ENCODE assay signal across 1 cellular context in the genomic region with DNA sequence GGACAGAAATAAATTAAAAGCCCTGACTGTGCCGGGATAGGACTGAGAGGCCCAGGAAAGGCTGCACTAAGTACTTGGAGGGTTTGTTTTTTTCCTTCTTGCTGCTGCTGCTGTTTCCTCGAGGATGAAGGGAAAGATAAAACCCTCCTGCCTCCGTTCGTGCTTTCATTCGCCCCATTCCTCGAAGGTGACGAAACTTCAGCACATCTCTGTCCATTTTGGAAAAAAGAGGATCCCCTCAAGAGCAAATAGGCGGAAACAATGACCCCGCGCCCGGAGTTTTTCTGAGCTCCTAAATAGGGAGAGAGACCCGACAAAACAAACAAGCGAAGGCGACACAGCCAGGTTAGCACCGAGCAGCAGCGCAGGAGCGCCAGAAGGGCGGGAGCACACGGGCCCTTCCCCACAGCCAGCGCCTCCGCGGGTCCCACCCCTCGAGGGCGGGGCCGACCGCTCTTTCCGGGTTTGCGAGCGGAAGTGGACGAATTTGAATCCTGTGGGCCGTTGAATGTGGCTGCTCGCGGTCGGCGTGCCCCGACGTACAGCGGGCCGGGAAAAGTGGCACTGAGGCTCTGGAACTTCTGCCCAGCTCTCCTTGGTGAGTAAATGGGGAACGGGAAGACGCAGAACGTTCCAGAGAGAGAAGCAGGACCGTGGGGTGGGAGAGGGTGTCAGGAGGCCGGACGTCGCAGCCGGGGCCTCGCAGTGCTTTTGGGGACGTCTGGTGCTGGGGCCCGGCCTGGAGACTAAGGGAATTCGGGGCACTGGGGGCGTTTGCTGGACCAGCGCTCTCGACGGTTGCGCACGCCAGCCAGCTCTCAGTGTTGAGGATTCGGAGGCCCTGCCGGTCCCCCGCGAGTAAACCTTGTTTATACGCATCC.
TF ChIP-seq lines count a peak whose summit lies in the region.

A gene with protein sequence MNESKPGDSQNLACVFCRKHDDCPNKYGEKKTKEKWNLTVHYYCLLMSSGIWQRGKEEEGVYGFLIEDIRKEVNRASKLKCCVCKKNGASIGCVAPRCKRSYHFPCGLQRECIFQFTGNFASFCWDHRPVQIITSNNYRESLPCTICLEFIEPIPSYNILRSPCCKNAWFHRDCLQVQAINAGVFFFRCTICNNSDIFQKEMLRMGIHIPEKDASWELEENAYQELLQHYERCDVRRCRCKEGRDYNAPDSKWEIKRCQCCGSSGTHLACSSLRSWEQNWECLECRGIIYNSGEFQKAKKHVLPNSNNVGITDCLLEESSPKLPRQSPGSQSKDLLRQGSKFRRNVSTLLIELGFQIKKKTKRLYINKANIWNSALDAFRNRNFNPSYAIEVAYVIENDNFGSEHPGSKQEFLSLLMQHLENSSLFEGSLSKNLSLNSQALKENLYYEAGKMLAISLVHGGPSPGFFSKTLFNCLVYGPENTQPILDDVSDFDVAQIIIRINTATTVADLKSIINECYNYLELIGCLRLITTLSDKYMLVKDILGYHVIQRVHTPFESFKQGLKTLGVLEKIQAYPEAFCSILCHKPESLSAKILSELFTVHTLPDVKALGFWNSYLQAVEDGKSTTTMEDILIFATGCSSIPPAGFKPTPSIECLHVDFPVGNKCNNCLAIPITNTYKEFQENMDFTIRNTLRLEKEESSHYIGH (plus strand): TSS at position 484 of the 881 bp plus-strand sequence. CDS start 21,922 bp downstream, outside the sequence.

TF ChIP-seq in HepG2, 621 proteins besides CTCF, POLR2A, EP300 and RAD21 (continued from another document and continues in another):
- TF ChIP-seq ZNF781 (CRISPR knock-in tag; IDR thresholded peaks at IDR 0.05; ENCODE audit: borderline replicate concordance, not compliant biosample characterization) (peak; percentile 99), ZNF720 (CRISPR knock-in tag; IDR thresholded peaks at IDR 0.05) (no peak; the same call in 1 of the 2 replicates), ZNF570 (CRISPR knock-in tag; IDR thresholded peaks at IDR 0.05; ENCODE audit: borderline replicate concordance) (0 out of 2 replicates have a peak, but pooled peaks have one; percentile 87), ZNF407 (CRISPR knock-in tag; IDR thresholded peaks at IDR 0.05; ENCODE audit: not compliant biosample characterization) (peak; percentile 97), SP5 (CRISPR knock-in tag; IDR thresholded peaks at IDR 0.05; ENCODE audit: borderline replicate concordance, low read depth) (peak; percentile 96), HDAC1 (CRISPR knock-in tag; IDR thresholded peaks at IDR 0.05) (peak; percentile 100), ZNF264 (CRISPR knock-in tag; IDR thresholded peaks at IDR 0.05) (no peak; the same call in none of the 2 replicates), ZNF333 (CRISPR knock-in tag; IDR thresholded peaks at IDR 0.05; ENCODE audit: borderline replicate concordance) (peak; percentile 93; the same call in 1 of the 2 replicates), MTF2 (CRISPR knock-in tag; IDR thresholded peaks at IDR 0.05; ENCODE audit: borderline replicate concordance) (peak; percentile 87), REXO4 (CRISPR knock-in tag; IDR thresholded peaks at IDR 0.05; ENCODE audit: borderline replicate concordance) (peak; percentile 81), ARNTL (CRISPR knock-in tag; IDR thresholded peaks at IDR 0.05) (peak; percentile 67; the same call in 1 of the 2 replicates), KLF15 (CRISPR knock-in tag; IDR thresholded peaks at IDR 0.05; ENCODE audit: borderline replicate concordance) (peak; percentile 22; the same call in 1 of the 2 replicates), FIP1L1 (IDR thresholded peaks at IDR 0.05; ENCODE audit: borderline replicate concordance, insufficient read depth, low read depth, low read length) (peak; percentile 98; the same call in 1 of the 2 replicates), ZNF121 (CRISPR knock-in tag; IDR thresholded peaks at IDR 0.05) (peak; percentile 85; the same call in 1 of the 2 replicates), STAT5B (CRISPR knock-in tag; IDR thresholded peaks at IDR 0.05) (0 out of 2 replicates have a peak, but pooled peaks have one; percentile 86), ZNF335 (CRISPR knock-in tag; IDR thresholded peaks at IDR 0.05) (peak; percentile 57), ZNF431 (CRISPR knock-in tag; IDR thresholded peaks at IDR 0.05; ENCODE audit: borderline replicate concordance, low read depth) (no peak), ZNF674 (CRISPR knock-in tag; IDR thresholded peaks at IDR 0.05; ENCODE audit: low read depth) (no peak), PPARG (CRISPR knock-in tag; conservative IDR thresholded peaks at IDR 0.05) (no peak; the same call in none of the 2 replicates), ZNF260 (CRISPR knock-in tag; IDR thresholded peaks at IDR 0.05; ENCODE audit: borderline replicate concordance, low read depth) (peak; percentile 91; the same call in 1 of the 2 replicates), ZNF3 (CRISPR knock-in tag; IDR thresholded peaks at IDR 0.05) (no peak; the same call in none of the 2 replicates), RORA (CRISPR knock-in tag; IDR thresholded peaks at IDR 0.05) (0 out of 2 replicates have a peak, but pooled peaks have one; percentile 49), ZEB1 (IDR thresholded peaks at IDR 0.05; ENCODE audit: insufficient replicate concordance, low read depth) (peak; percentile 21), ZNF557 (CRISPR knock-in tag; IDR thresholded peaks at IDR 0.05) (no peak), MIER3 (CRISPR knock-in tag; IDR thresholded peaks at IDR 0.05; ENCODE audit: borderline replicate concordance) (peak; percentile 80; the same call in 1 of the 2 replicates), PHB2 (IDR thresholded peaks at IDR 0.05; ENCODE audit: partially characterized antibody) (no peak), MYNN (CRISPR knock-in tag; IDR thresholded peaks at IDR 0.05; ENCODE audit: low read depth) (peak; percentile 80), ZNF317 (CRISPR knock-in tag; IDR thresholded peaks at IDR 0.05) (peak; percentile 92), SP140L (CRISPR knock-in tag; IDR thresholded peaks at IDR 0.05; ENCODE audit: borderline replicate concordance) (peak; percentile 80; the same call in 1 of the 2 replicates), TAF15 (IDR thresholded peaks at IDR 0.05; ENCODE audit: low read depth, low read length, poor library complexity, severe bottlenecking) (peak; percentile 95), JDP2 (CRISPR knock-in tag; IDR thresholded peaks at IDR 0.05; ENCODE audit: borderline replicate concordance) (peak; percentile 77; the same call in 1 of the 2 replicates), ERF (CRISPR knock-in tag; IDR thresholded peaks at IDR 0.05) (peak; percentile 99), ZNF281 (CRISPR knock-in tag; IDR thresholded peaks at IDR 0.05; ENCODE audit: borderline replicate concordance) (no peak), NFIC (IDR thresholded peaks at IDR 0.05; ENCODE audit: low read length) (peak; percentile 75), ZNF850 (CRISPR knock-in tag; conservative IDR thresholded peaks at IDR 0.05) (peak; percentile 96; the same call in 1 of the 2 replicates)
- TF ChIP-seq, protein P1, sequence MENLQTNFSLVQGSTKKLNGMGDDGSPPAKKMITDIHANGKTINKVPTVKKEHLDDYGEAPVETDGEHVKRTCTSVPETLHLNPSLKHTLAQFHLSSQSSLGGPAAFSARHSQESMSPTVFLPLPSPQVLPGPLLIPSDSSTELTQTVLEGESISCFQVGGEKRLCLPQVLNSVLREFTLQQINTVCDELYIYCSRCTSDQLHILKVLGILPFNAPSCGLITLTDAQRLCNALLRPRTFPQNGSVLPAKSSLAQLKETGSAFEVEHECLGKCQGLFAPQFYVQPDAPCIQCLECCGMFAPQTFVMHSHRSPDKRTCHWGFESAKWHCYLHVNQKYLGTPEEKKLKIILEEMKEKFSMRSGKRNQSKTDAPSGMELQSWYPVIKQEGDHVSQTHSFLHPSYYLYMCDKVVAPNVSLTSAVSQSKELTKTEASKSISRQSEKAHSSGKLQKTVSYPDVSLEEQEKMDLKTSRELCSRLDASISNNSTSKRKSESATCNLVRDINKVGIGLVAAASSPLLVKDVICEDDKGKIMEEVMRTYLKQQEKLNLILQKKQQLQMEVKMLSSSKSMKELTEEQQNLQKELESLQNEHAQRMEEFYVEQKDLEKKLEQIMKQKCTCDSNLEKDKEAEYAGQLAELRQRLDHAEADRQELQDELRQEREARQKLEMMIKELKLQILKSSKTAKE (CRISPR knock-in tag; IDR thresholded peaks at IDR 0.05; ENCODE audit: borderline replicate concordance), result peak; percentile 79; the same call in 1 of the 2 replicates
- TF ChIP-seq, protein P2, sequence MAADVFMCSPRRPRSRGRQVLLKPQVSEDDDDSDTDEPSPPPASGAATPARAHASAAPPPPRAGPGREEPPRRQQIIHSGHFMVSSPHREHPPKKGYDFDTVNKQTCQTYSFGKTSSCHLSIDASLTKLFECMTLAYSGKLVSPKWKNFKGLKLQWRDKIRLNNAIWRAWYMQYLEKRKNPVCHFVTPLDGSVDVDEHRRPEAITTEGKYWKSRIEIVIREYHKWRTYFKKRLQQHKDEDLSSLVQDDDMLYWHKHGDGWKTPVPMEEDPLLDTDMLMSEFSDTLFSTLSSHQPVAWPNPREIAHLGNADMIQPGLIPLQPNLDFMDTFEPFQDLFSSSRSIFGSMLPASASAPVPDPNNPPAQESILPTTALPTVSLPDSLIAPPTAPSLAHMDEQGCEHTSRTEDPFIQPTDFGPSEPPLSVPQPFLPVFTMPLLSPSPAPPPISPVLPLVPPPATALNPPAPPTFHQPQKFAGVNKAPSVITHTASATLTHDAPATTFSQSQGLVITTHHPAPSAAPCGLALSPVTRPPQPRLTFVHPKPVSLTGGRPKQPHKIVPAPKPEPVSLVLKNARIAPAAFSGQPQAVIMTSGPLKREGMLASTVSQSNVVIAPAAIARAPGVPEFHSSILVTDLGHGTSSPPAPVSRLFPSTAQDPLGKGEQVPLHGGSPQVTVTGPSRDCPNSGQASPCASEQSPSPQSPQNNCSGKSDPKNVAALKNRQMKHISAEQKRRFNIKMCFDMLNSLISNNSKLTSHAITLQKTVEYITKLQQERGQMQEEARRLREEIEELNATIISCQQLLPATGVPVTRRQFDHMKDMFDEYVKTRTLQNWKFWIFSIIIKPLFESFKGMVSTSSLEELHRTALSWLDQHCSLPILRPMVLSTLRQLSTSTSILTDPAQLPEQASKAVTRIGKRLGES (CRISPR knock-in tag; IDR thresholded peaks at IDR 0.05; ENCODE audit: borderline replicate concordance), result no peak; the same call in 1 of the 2 replicates
